ENCODE assay signal across 29 cellular contexts in the genomic region with DNA sequence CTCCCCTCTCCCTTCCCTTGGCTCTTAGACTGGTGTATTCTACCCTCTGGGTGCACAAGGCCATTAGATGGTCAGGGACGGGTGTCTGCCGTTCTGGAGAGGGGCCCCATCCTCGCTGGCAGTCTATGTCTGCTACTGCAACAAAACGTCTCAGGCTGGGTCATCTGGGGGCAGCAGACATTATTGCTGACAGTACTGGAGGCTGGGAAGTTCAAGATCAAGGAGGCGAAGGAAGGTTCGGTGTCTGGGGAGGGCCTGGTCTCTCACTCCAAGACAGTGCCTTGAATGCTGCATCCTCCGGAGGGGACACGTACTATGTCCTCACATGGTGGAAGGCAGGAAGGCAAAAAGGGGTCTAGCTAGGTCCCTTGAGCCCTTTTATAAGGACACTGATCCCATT.
"Had no signal": no experiment of that assay in that cellular context is flagged by ENCODE, and none has a peak within 500 bp of the region (broad histone marks: within the 10 kb centered on the region; RNA-seq: fewer than 3 reads in every experiment).

No MANE protein-coding gene starts in this region.

- H3K4me1 ChIP-seq: prostate gland had no signal

- H3K4me3 ChIP-seq: esophagus muscularis mucosa, heart right ventricle, lower lobe of right lung, ovary, prostate gland, testis, transverse colon had no signal

- FAIRE-seq: astrocyte had no signal

- ATAC-seq: heart right ventricle; left lobe of liver; lower lobe of right lung; SK-N-SH treated with all-trans-retinoic acid at 6 μM for 48 hours; stimulated activated naive CD8-positive, alpha-beta T cell treated with anti-CD3 and anti-CD28 coated beads, Interleukin-15, Interleukin-2, amounts not matched to agents 100 U/mL and 50 U/mL, for 24 hours had no signal

- DNase-seq: activated CD4-positive, alpha-beta memory T cell treated with anti-CD3 and anti-CD28 coated beads for 36 hours; activated CD4-positive, alpha-beta T cell treated with anti-CD3 and anti-CD28 coated beads, Interleukin-2, amount 10 ng/mL, durations not matched to agents 24 days and 14 days; activated CD4-positive, CD25-positive, alpha-beta regulatory T cell treated with anti-CD3 and anti-CD28 coated beads, Interleukin-2, amount 50 U/mL, for 72 hours; activated CD8-positive, alpha-beta memory T cell treated with anti-CD3 and anti-CD28 coated beads, Interleukin-2, amount 50 U/mL, for 48 hours; activated gamma-delta T cell treated with Interleukin-2 at 50 U/mL for 16 hours; activated naive CD4-positive, alpha-beta T cell treated with anti-CD3 and anti-CD28 coated beads, Interleukin-2, amount 50 U/mL, for 16 hours; activated T-cell treated with anti-CD3 and anti-CD28 coated beads, Interleukin-2, amount 50 U/mL, for 24 hours; amniotic stem cell; brain microvascular endothelial cell; effector CD4-positive, alpha-beta T cell; foreskin melanocyte; heart right ventricle; kidney glomerular epithelial cell; naive B cell; ovary; retina; stimulated activated CD4-positive, alpha-beta T cell treated with anti-CD3 and anti-CD28 coated beads, Interleukin-12 subunit alpha, Interleukin-12 subunit beta, amount 100 ng/mL, for 4 hours; stimulated activated CD4-positive, alpha-beta T cell treated with anti-CD3 and anti-CD28 coated beads, Interleukin-4, amount 100 ng/mL, for 1 hour; stimulated activated naive CD8-positive, alpha-beta T cell treated with anti-CD3 and anti-CD28 coated beads, Interleukin-15, Interleukin-2, amounts not matched to agents 100 U/mL and 50 U/mL, for 24 hours; T-helper 2 cell; testis; transverse colon had no signal

- H3K9me3 ChIP-seq: esophagus muscularis mucosa, heart right ventricle, lower lobe of right lung, neutrophil, ovary, prostate gland, testis, transverse colon had no signal

- H3K27ac ChIP-seq: brain microvascular endothelial cell, esophagus muscularis mucosa, heart right ventricle, lower lobe of right lung, neutrophil, ovary, prostate gland, testis, transverse colon had no signal

- H3K36me3 ChIP-seq: brain microvascular endothelial cell, esophagus muscularis mucosa, heart right ventricle, lower lobe of right lung, neutrophil, ovary, prostate gland, transverse colon had no signal

- H3K27me3 ChIP-seq: brain microvascular endothelial cell, ovary, testis, transverse colon had no signal
